Comparison of ENCODE assay signal across 1 cellular context in the genomic region with DNA sequence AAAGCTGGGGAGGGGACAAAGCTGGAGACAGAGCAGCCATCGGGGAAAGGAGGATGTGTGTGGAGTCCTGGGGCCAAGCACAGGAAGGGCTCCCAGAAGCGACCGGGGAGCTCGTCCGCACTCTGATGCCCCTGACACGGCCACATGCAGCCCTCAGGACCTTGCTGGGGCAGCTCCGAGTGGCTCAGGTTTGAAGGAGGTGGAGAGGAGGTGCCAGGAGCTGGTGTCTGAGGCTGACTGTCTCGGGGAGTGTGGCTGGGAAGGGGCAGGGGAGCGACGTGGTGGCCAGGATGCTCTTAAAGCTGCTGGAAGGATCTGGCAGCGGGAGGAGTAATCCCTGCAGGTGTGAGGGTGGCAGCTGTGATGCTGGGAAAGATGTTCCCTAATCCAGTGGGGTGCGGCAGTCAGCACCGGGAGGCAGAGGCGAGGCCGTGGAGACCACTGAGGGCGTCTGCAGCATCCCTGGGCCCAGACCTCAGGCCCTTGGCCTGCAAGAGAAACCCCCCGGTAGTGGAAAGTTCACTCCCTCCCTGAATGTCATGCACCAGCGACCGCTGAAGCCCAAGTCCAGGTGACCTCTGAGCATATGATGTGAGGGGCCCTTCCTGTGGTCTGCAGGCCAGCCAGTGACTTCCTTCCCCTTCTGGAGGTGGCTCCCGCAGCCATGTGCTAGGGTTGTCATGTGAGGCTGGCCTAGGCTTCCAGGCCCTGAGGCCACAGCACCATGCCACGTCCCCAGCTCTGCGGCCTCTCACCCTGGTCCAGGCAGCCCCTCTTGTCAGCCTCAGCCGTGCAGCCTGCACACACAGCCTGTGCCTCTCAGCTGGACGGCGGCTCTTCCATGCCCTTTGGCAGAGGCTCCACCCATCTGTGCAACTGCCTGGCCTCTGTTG.
TF ChIP-seq lines count a peak whose summit lies in the region.

No MANE protein-coding gene starts in this region.

TF ChIP-seq in H1, 55 proteins besides CTCF, POLR2A, EP300 and RAD21:
- no peak for TF ChIP-seq BCL11A (IDR thresholded peaks at IDR 0.05; ENCODE audit: low read depth in 2 of 2, low read length in 2 of 2)
- no peak for TF ChIP-seq CHD2 (IDR thresholded peaks at IDR 0.05; ENCODE audit: low read length)
- no peak for TF ChIP-seq ASH2L (IDR thresholded peaks at IDR 0.05; ENCODE audit: low read length)
- TF ChIP-seq, protein P1, sequence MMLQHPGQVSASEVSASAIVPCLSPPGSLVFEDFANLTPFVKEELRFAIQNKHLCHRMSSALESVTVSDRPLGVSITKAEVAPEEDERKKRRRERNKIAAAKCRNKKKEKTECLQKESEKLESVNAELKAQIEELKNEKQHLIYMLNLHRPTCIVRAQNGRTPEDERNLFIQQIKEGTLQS (IDR thresholded peaks at IDR 0.05; ENCODE audit: insufficient read depth, low read depth, low read length): no peak
- no peak for TF ChIP-seq SP1 (IDR thresholded peaks at IDR 0.05; ENCODE audit: low read depth, low read length)
- no peak for TF ChIP-seq JUND (IDR thresholded peaks at IDR 0.05; ENCODE audit: low read length)
- TF ChIP-seq YY1 (IDR thresholded peaks at IDR 0.05; ENCODE audit: low read depth, low read length): no peak
